Comparison of ENCODE assay signal across 10 cellular contexts in genomic region chr22:46047226-46047625, GRCh38.
DNase-seq lines count a peak whose midpoint lies in the region; ATAC-seq and TF ChIP-seq lines count a peak whose summit lies in the region.
"Had no signal": no experiment of that assay in that cellular context is flagged by ENCODE, and none has a peak within 500 bp of the region (broad histone marks: within the 10 kb centered on the region; RNA-seq: fewer than 3 reads in every experiment).

No MANE protein-coding gene starts in this region.

- peak overlapping the region; percentile 100 for H3K27ac ChIP-seq in 22Rv1

- peak overlapping the region; percentile 95 for H3K4me3 ChIP-seq in Loucy (ENCODE audit: low read length, poor library complexity, severe bottlenecking)
- H3K4me3 ChIP-seq: adrenal gland had no signal

- DNase-seq in head of caudate nucleus (peak in 22 of 42 donors; percentile 2 to 44 (median 11)), posterior vena cava (ENCODE audit: low spot score) (peak; percentile 18), anterior cingulate cortex (lab: John Stamatoyannopoulos, UW) (no peak)
- DNase-seq: activated CD8-positive, alpha-beta T cell treated with anti-CD3 and anti-CD28 coated beads, Interleukin-2, amount 10 ng/mL, durations not matched to agents 7 days and 5 days had no signal

- peaks cover 72% of the 10 kb centered on the region for H3K4me1 ChIP-seq in Loucy (ENCODE audit: insufficient read depth, low read length, poor library complexity, severe bottlenecking)

- ATAC-seq in HG03442 (IDR thresholded peaks at IDR 0.05; ENCODE audit: unreplicated experiment) (no peak), HG03521 (IDR thresholded peaks at IDR 0.05; ENCODE audit: unreplicated experiment) (no peak), GM21723 (IDR thresholded peaks at IDR 0.05; ENCODE audit: unreplicated experiment) (no peak)
- ATAC-seq: activated CD8-positive, alpha-beta T cell treated with anti-CD3 and anti-CD28 coated beads, Interleukin-2, amount 10 ng/mL, durations not matched to agents 7 days and 5 days had no signal

- TF ChIP-seq CTCF in 22Rv1 (IDR thresholded peaks at IDR 0.05) (no peak), Loucy (conservative IDR thresholded peaks at IDR 0.05; ENCODE audit: low read length) (no peak)

- H3K9ac ChIP-seq in Loucy (ENCODE audit: low read depth, low read length, poor library complexity, severe bottlenecking): peak overlapping the region; percentile 99

- 0 out of 2 replicates have a peak, but pooled peaks cover 3% of the 10 kb centered on the region for H3F3A ChIP-seq in Loucy (ENCODE audit: low read depth)

- no peak overlapping the region for H2AFZ ChIP-seq in Loucy (ENCODE audit: low read length)

- H3K79me2 ChIP-seq in Loucy (ENCODE audit: insufficient read depth, low read length): peaks cover 100% of the 10 kb centered on the region

- H3K9me3 ChIP-seq in Loucy (ENCODE audit: insufficient read depth, low read depth, low read length): no peaks in the 10 kb centered on the region
- H3K9me3 ChIP-seq: adrenal gland had no signal

- H3K9me2 ChIP-seq in Loucy (replicated peaks; ENCODE audit: low read depth, low read length): no peaks in the 10 kb centered on the region

- H3K27me3 ChIP-seq in Loucy (ENCODE audit: insufficient read depth, low read length, poor library complexity, severe bottlenecking): no peaks in the 10 kb centered on the region
- H3K27me3 ChIP-seq: adrenal gland had no signal

- H3K36me3 ChIP-seq in Loucy (ENCODE audit: insufficient read depth, low read length): no peaks in the 10 kb centered on the region
- H3K36me3 ChIP-seq: adrenal gland had no signal

- H3K4me2 ChIP-seq in Loucy (ENCODE audit: low read depth, low read length, poor library complexity, severe bottlenecking): peak overlapping the region; percentile 97

- no peaks in the 10 kb centered on the region for H4K20me1 ChIP-seq in Loucy (ENCODE audit: insufficient read depth, low read length, poor library complexity, severe bottlenecking)

- intact Hi-C loops in head of caudate nucleus (cut with DNase I) (no loop called here), posterior vena cava (cut with DNase I) (no loop called here)

Comparison
In these comparisons a context has a peak if more than half of its experiments do, and no peak if none do; other contexts are left out.
1. DNase-seq: peak in head of caudate nucleus (22 of 42) and posterior vena cava (single experiment); none in anterior cingulate cortex (0 of 58).